In genomic region chr3:145251311-145251710, GRCh38 we compare ENCODE assay signal across 33 cellular contexts.
"Had no signal": no experiment of that assay in that cellular context is flagged by ENCODE, and none has a peak within 500 bp of the region (broad histone marks: within the 10 kb centered on the region; RNA-seq: fewer than 3 reads in every experiment).

No MANE protein-coding gene starts in this region.

- H3K27ac ChIP-seq: adrenal gland, breast epithelium, cardiac muscle cell, colonic mucosa, foreskin keratinocyte, gastrocnemius medialis, heart left ventricle had no signal

- H3K4me3 Mint-ChIP-seq: activated CD4-positive, alpha-beta memory T cell treated with anti-CD3 and anti-CD28 coated beads for 36 hours; activated CD4-positive, alpha-beta T cell treated with anti-CD3 and anti-CD28 coated beads for 36 hours; activated CD4-positive, alpha-beta T cell treated with anti-CD3 and anti-CD28 coated beads, Interleukin-2, amount 10 ng/mL, durations not matched to agents 24 days and 14 days; activated CD8-positive, alpha-beta memory T cell treated with anti-CD3 and anti-CD28 coated beads, Interleukin-2, amount 10 ng/mL, durations not matched to agents 7 days and 5 days; activated CD8-positive, alpha-beta T cell treated with anti-CD3 and anti-CD28 coated beads, Interleukin-2, amount 10 ng/mL, durations not matched to agents 7 days and 5 days; activated naive CD4-positive, alpha-beta T cell treated with anti-CD3 and anti-CD28 coated beads for 36 hours; activated naive CD4-positive, alpha-beta T cell treated with anti-CD3 and anti-CD28 coated beads, Interleukin-2, amount 50 U/mL, for 24 hours; activated naive CD8-positive, alpha-beta T cell treated with anti-CD3 and anti-CD28 coated beads for 36 hours; activated naive CD8-positive, alpha-beta T cell treated with anti-CD3 and anti-CD28 coated beads, Interleukin-2, amount 50 U/mL, for 24 hours; activated T-helper 1 cell treated with anti-CD3 and anti-CD28 coated beads, Interleukin-12 subunit alpha, Interleukin-12 subunit beta, Interleukin-2, Interleukin-4 antibody, amounts not matched to agents 30 ng/mL and 10 ng/mL and 1 ng/mL, durations not matched to agents 14 hours and 24 hours and 36 hours; brain; T-helper 17 cell had no signal

- H3K9me3 Mint-ChIP-seq: activated CD4-positive, alpha-beta T cell treated with anti-CD3 and anti-CD28 coated beads, Interleukin-2, amount 10 ng/mL, durations not matched to agents 24 days and 14 days had no signal

- DNase-seq: activated CD4-positive, alpha-beta memory T cell treated with anti-CD3 and anti-CD28 coated beads for 36 hours; activated CD4-positive, alpha-beta T cell treated with anti-CD3 and anti-CD28 coated beads for 36 hours; activated CD4-positive, alpha-beta T cell treated with anti-CD3 and anti-CD28 coated beads, Interleukin-2, amount 10 ng/mL, durations not matched to agents 24 days and 14 days; activated CD4-positive, CD25-positive, alpha-beta regulatory T cell; activated CD4-positive, CD25-positive, alpha-beta regulatory T cell treated with anti-CD3 and anti-CD28 coated beads, Interleukin-2, amount 50 U/mL, for 72 hours; activated CD8-positive, alpha-beta memory T cell treated with anti-CD3 and anti-CD28 coated beads, Interleukin-2, amount 10 ng/mL, durations not matched to agents 7 days and 5 days; activated CD8-positive, alpha-beta memory T cell treated with anti-CD3 and anti-CD28 coated beads, Interleukin-2, amount 50 U/mL, for 4 hours; activated CD8-positive, alpha-beta T cell treated with anti-CD3 and anti-CD28 coated beads, Interleukin-2, amount 10 ng/mL, durations not matched to agents 7 days and 5 days; activated effector memory CD4-positive, alpha-beta T cell treated with anti-CD3 and anti-CD28 coated beads, Interleukin-2, amount 50 U/mL, for 16 hours; activated naive CD4-positive, alpha-beta T cell treated with anti-CD3 and anti-CD28 coated beads for 36 hours; activated naive CD8-positive, alpha-beta T cell treated with anti-CD3 and anti-CD28 coated beads for 36 hours; activated naive CD8-positive, alpha-beta T cell treated with anti-CD3 and anti-CD28 coated beads, Interleukin-2, amount 50 U/mL, for 24 hours; activated T-cell treated with anti-CD3 and anti-CD28 coated beads, Interleukin-2, amount 50 U/mL, for 1 hour; activated T-cell treated with anti-CD3 and anti-CD28 coated beads, Interleukin-2, amount 50 U/mL, for 48 hours; adrenal gland; amygdala; aorta; central memory CD4-positive, alpha-beta T cell; cerebellar nuclear complex; colonic mucosa; effector CD8-positive, alpha-beta T cell; foreskin keratinocyte; gastrocnemius medialis; glutamatergic neuron; heart left ventricle; T-helper 17 cell had no signal

- H3K4me1 ChIP-seq: adrenal gland, breast epithelium, colonic mucosa, foreskin keratinocyte, gastrocnemius medialis, heart left ventricle had no signal

- H3K27me3 Mint-ChIP-seq: activated CD4-positive, alpha-beta memory T cell treated with anti-CD3 and anti-CD28 coated beads for 36 hours; activated CD4-positive, alpha-beta T cell treated with anti-CD3 and anti-CD28 coated beads for 36 hours; activated CD4-positive, alpha-beta T cell treated with anti-CD3 and anti-CD28 coated beads, Interleukin-2, amount 10 ng/mL, durations not matched to agents 24 days and 14 days; activated CD8-positive, alpha-beta memory T cell treated with anti-CD3 and anti-CD28 coated beads, Interleukin-2, amount 10 ng/mL, durations not matched to agents 7 days and 5 days; activated naive CD4-positive, alpha-beta T cell treated with anti-CD3 and anti-CD28 coated beads, Interleukin-2, amount 50 U/mL, for 24 hours; activated naive CD8-positive, alpha-beta T cell treated with anti-CD3 and anti-CD28 coated beads for 36 hours; activated naive CD8-positive, alpha-beta T cell treated with anti-CD3 and anti-CD28 coated beads, Interleukin-2, amount 50 U/mL, for 24 hours; T-helper 17 cell had no signal

- H3K36me3 ChIP-seq: adrenal gland, breast epithelium, cardiac muscle cell, colonic mucosa, gastrocnemius medialis, heart left ventricle had no signal

- H3K4me1 Mint-ChIP-seq: activated CD4-positive, alpha-beta T cell treated with anti-CD3 and anti-CD28 coated beads for 36 hours; activated CD4-positive, alpha-beta T cell treated with anti-CD3 and anti-CD28 coated beads, Interleukin-2, amount 10 ng/mL, durations not matched to agents 24 days and 14 days; activated CD8-positive, alpha-beta memory T cell treated with anti-CD3 and anti-CD28 coated beads, Interleukin-2, amount 10 ng/mL, durations not matched to agents 7 days and 5 days; activated naive CD4-positive, alpha-beta T cell treated with anti-CD3 and anti-CD28 coated beads, Interleukin-2, amount 50 U/mL, for 24 hours; activated naive CD8-positive, alpha-beta T cell treated with anti-CD3 and anti-CD28 coated beads for 36 hours; activated naive CD8-positive, alpha-beta T cell treated with anti-CD3 and anti-CD28 coated beads, Interleukin-2, amount 50 U/mL, for 24 hours; brain; T-helper 17 cell had no signal

- H3K4me3 ChIP-seq: adrenal gland, breast epithelium, cardiac muscle cell, colonic mucosa, gastrocnemius medialis, heart left ventricle had no signal

- H3K27me3 ChIP-seq: adrenal gland, breast epithelium, cardiac muscle cell, colonic mucosa, foreskin keratinocyte, gastrocnemius medialis, heart left ventricle had no signal

- H3K36me3 Mint-ChIP-seq: activated CD4-positive, alpha-beta memory T cell treated with anti-CD3 and anti-CD28 coated beads for 36 hours; activated CD8-positive, alpha-beta memory T cell treated with anti-CD3 and anti-CD28 coated beads, Interleukin-2, amount 10 ng/mL, durations not matched to agents 7 days and 5 days; activated naive CD4-positive, alpha-beta T cell treated with anti-CD3 and anti-CD28 coated beads, Interleukin-2, amount 50 U/mL, for 24 hours; activated naive CD8-positive, alpha-beta T cell treated with anti-CD3 and anti-CD28 coated beads for 36 hours had no signal

- H3K27ac Mint-ChIP-seq: activated CD4-positive, alpha-beta memory T cell treated with anti-CD3 and anti-CD28 coated beads for 36 hours; activated CD4-positive, alpha-beta T cell treated with anti-CD3 and anti-CD28 coated beads for 36 hours; activated CD4-positive, alpha-beta T cell treated with anti-CD3 and anti-CD28 coated beads, Interleukin-2, amount 10 ng/mL, durations not matched to agents 24 days and 14 days; activated CD8-positive, alpha-beta memory T cell treated with anti-CD3 and anti-CD28 coated beads, Interleukin-2, amount 10 ng/mL, durations not matched to agents 7 days and 5 days; activated CD8-positive, alpha-beta T cell treated with anti-CD3 and anti-CD28 coated beads, Interleukin-2, amount 10 ng/mL, durations not matched to agents 7 days and 5 days; activated naive CD4-positive, alpha-beta T cell treated with anti-CD3 and anti-CD28 coated beads for 36 hours; activated naive CD4-positive, alpha-beta T cell treated with anti-CD3 and anti-CD28 coated beads, Interleukin-2, amount 50 U/mL, for 24 hours; activated naive CD8-positive, alpha-beta T cell treated with anti-CD3 and anti-CD28 coated beads for 36 hours; activated naive CD8-positive, alpha-beta T cell treated with anti-CD3 and anti-CD28 coated beads, Interleukin-2, amount 50 U/mL, for 24 hours; activated T-helper 1 cell treated with anti-CD3 and anti-CD28 coated beads, Interleukin-12 subunit alpha, Interleukin-12 subunit beta, Interleukin-2, Interleukin-4 antibody, amounts not matched to agents 30 ng/mL and 10 ng/mL and 1 ng/mL, durations not matched to agents 14 hours and 24 hours and 36 hours; activated T-helper 2 cell treated with anti-CD3 and anti-CD28 coated beads, Interferon-gamma antibody, Interleukin-2, Interleukin-4, amounts not matched to agents 10 μg/mL and 5 μg/mL and 100 μg/mL, durations not matched to agents 14 hours and 24 hours and 36 hours; brain; T-helper 17 cell had no signal

- H3K9me3 ChIP-seq: colonic mucosa had no signal

- ATAC-seq: activated CD4-positive, alpha-beta T cell treated with anti-CD3 and anti-CD28 coated beads for 36 hours; activated CD8-positive, alpha-beta memory T cell treated with anti-CD3 and anti-CD28 coated beads, Interleukin-2, amount 10 ng/mL, durations not matched to agents 7 days and 5 days; activated CD8-positive, alpha-beta T cell treated with anti-CD3 and anti-CD28 coated beads, Interleukin-2, amount 10 ng/mL, durations not matched to agents 7 days and 5 days; activated naive CD8-positive, alpha-beta T cell treated with anti-CD3 and anti-CD28 coated beads, Interleukin-2, amount 50 U/mL, for 24 hours; esophagus mucosa; foreskin keratinocyte; gastrocnemius medialis; heart left ventricle; T-helper 17 cell had no signal
